ENCODE assay signal across 27 cellular contexts in genomic region chr12:105481906-105482305, GRCh38.
A peak's percentile ranks its signal among the peaks of the same experiment; 100 is the strongest.
DNase-seq lines count a peak whose midpoint lies in the region; ATAC-seq, FAIRE-seq and TF ChIP-seq lines count a peak whose summit lies in the region.
"Had no signal": no experiment of that assay in that cellular context is flagged by ENCODE, and none has a peak within 500 bp of the region (broad histone marks: within the 10 kb centered on the region; RNA-seq: fewer than 3 reads in every experiment).

No MANE protein-coding gene starts in this region.

- H3K4me2 ChIP-seq in astrocyte (ENCODE audit: low read length) = no peak overlapping the region
- H3K4me2 ChIP-seq: BLaER1 had no signal

- no peaks in the 10 kb centered on the region for H3K79me2 ChIP-seq in astrocyte (ENCODE audit: insufficient read depth, low read length)

- no peaks in the 10 kb centered on the region for H3K9me3 ChIP-seq in astrocyte (ENCODE audit: insufficient read depth, low read depth, low read length)
- H3K9me3 ChIP-seq: BLaER1 had no signal

- H3K36me3 ChIP-seq in astrocyte (ENCODE audit: insufficient read depth, low read length) = no peaks in the 10 kb centered on the region
- H3K36me3 ChIP-seq: BLaER1 had no signal

- no peak overlapping the region for H2AFZ ChIP-seq in astrocyte (ENCODE audit: low read depth, low read length)

- H3K9ac ChIP-seq in astrocyte (ENCODE audit: low read length) = no peak overlapping the region
- H3K9ac ChIP-seq: BLaER1 had no signal

- peaks cover 42% of the 10 kb centered on the region for H3K4me1 Mint-ChIP-seq in astrocyte (ENCODE audit: low read depth, unreplicated experiment)
- H3K4me1 Mint-ChIP-seq in mesothelial cell of epicardium = peaks cover 24% of the 10 kb centered on the region
- H3K4me1 Mint-ChIP-seq: CD4-positive, CD25-positive, alpha-beta regulatory T cell had no signal

- no peak for TF ChIP-seq CTCF in astrocyte (IDR thresholded peaks at IDR 0.05; ENCODE audit: insufficient read depth, low read depth, low read length)
- TF ChIP-seq CTCF in mesothelial cell of epicardium (IDR thresholded peaks at IDR 0.05; ENCODE audit: unreplicated experiment) = no peak

- DNase-seq in AG08395 (ENCODE audit: low spot score) (peak; percentile 18), GM03348 (ENCODE audit: low spot score) (peak; percentile 35), astrocyte (ENCODE audit: low read depth) (peak; percentile 20), mesothelial cell of epicardium (ENCODE audit: low spot score in 2 of 2, unreplicated experiment in 2 of 2) (no peak), NCI-H1436 treated with DMSO at 0.1 percent for 48 hours (lab: John Stamatoyannopoulos, UW) (no peak)
- no peak for DNase-seq in NK-92 treated with Interleukin-12 subunit alpha and Interleukin-12 subunit beta, amount 100 ng/mL, for 24 hours (lab: John Stamatoyannopoulos, UW)
- DNase-seq: 8988T; ACHN; CD4-positive, CD25-positive, alpha-beta regulatory T cell; H7; Kasumi-1; MV-4-11; NCI-H1105; NCI-H2029; NCI-H446 treated with DMSO at 0.1 percent for 48 hours; NCI-H526; NCI-H82; SHP77 treated with DMSO at 0.1 percent for 48 hours had no signal

- no peaks in the 10 kb centered on the region for H3K27me3 ChIP-seq in astrocyte (ENCODE audit: insufficient read depth, low read length)
- H3K27me3 ChIP-seq: BLaER1 had no signal

- no peak overlapping the region for H3K27ac ChIP-seq in astrocyte (ENCODE audit: low read depth, low read length)
- H3K27ac ChIP-seq: BLaER1, RWPE1 had no signal

- H3K9me3 Mint-ChIP-seq in astrocyte (ENCODE audit: unreplicated experiment) = no peaks in the 10 kb centered on the region
- H3K9me3 Mint-ChIP-seq in mesothelial cell of epicardium = no peaks in the 10 kb centered on the region

- peaks cover 2% of the 10 kb centered on the region for H3K36me3 Mint-ChIP-seq in astrocyte (ENCODE audit: low read depth, unreplicated experiment)
- no peaks in the 10 kb centered on the region for H3K36me3 Mint-ChIP-seq in mesothelial cell of epicardium
- H3K36me3 Mint-ChIP-seq: CD4-positive, CD25-positive, alpha-beta regulatory T cell had no signal

- H3K27me3 Mint-ChIP-seq in astrocyte (ENCODE audit: low read depth, unreplicated experiment) = no peaks in the 10 kb centered on the region
- no peaks in the 10 kb centered on the region for H3K27me3 Mint-ChIP-seq in mesothelial cell of epicardium (ENCODE audit: low read depth)

- peaks cover 23% of the 10 kb centered on the region for H3K4me1 ChIP-seq in astrocyte (ENCODE audit: insufficient read depth, low read length)
- H3K4me1 ChIP-seq: BLaER1 had no signal

- H3K4me3 ChIP-seq in astrocyte (ENCODE audit: insufficient read depth, low read depth, low read length) = no peak overlapping the region
- H3K4me3 ChIP-seq: BLaER1, K562 had no signal

- FAIRE-seq in astrocyte (lab: Jason Lieb, UNC) = no peak
- FAIRE-seq: D721Med, GM12891, GM19239, HepG2, K562 had no signal

- no peaks in the 10 kb centered on the region for H4K20me1 ChIP-seq in astrocyte (ENCODE audit: insufficient read depth, low read length)
- H4K20me1 ChIP-seq: BLaER1 had no signal

- no peak overlapping the region for H3K4me3 Mint-ChIP-seq in astrocyte (ENCODE audit: unreplicated experiment)
- no peak overlapping the region for H3K4me3 Mint-ChIP-seq in mesothelial cell of epicardium
- H3K4me3 Mint-ChIP-seq: CD4-positive, CD25-positive, alpha-beta regulatory T cell had no signal

- ATAC-seq in GM18861 (IDR thresholded peaks at IDR 0.05; ENCODE audit: unreplicated experiment) (no peak), HG02870 (IDR thresholded peaks at IDR 0.05; ENCODE audit: unreplicated experiment) (no peak)
- ATAC-seq: HepG2, K562 had no signal

- H3K27ac Mint-ChIP-seq in astrocyte (ENCODE audit: unreplicated experiment) (no peak overlapping the region), mesothelial cell of epicardium (peak overlapping the region; percentile 21)
- H3K27ac Mint-ChIP-seq: CD4-positive, CD25-positive, alpha-beta regulatory T cell had no signal

Comparison
In these comparisons a context has a peak if more than half of its experiments do, and no peak if none do; other contexts are left out.
1. DNase-seq: peak in AG08395 (single experiment), GM03348 (single experiment) and astrocyte (single experiment); none in mesothelial cell of epicardium (0 of 2), NK-92 treated with Interleukin-12 subunit alpha and Interleukin-12 subunit beta, amount 100 ng/mL, for 24 hours (single experiment) and NCI-H1436 treated with DMSO at 0.1 percent for 48 hours (single experiment).